In genomic region chr3:129486057-129487035, GRCh38 we compare ENCODE assay signal across 1 cellular context.
A peak's percentile ranks its signal among the peaks of the same experiment; 100 is the strongest.
TF ChIP-seq lines count a peak whose summit lies in the region.

No MANE protein-coding gene starts in this region.

TF ChIP-seq in IMR-90, 13 proteins besides CTCF, POLR2A, EP300 and RAD21:
- TF ChIP-seq CEBPB (IDR thresholded peaks at IDR 0.05; ENCODE audit: low read depth, low read length) (peak; percentile 71), SMC3 (IDR thresholded peaks at IDR 0.05; ENCODE audit: low read depth, low read length) (no peak)
